8 cellular contexts compared by ENCODE assay signal in the genomic region with DNA sequence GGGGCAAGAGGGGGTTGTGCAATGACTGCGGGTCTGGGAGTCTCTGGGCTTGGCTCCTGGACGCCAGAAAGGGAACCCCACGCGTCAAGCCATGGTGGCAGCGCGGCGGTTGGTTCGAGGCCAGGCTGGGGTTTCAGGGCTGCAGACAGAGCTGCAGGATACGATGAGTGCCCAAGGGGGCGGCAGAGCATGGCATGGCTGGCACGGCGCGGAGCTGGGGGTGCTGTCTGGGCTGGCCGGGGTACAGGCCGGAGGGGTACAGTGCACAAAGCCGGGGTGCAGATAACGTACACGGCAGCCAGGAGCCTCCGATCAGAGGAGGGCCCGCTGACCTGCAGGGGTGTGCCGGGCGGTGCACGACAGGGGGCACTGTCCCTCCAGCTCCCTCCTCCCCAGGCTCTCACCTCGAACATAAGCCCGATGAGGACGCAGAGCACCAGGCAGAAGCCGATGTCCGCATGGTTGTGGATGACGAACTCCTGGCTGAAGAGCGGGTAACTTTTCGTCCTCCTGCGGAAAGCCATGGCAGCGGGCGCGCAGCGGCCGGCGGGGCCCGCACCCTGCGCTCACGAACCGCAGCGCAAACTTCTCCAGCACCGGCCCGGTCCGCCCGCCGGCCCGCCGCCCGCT. TPM values are rescaled to one million over a fixed set of nuclear protein-coding genes. Genes with fewer than 3 reads are reported as not detected.
A peak's percentile ranks its signal among the peaks of the same experiment; 100 is the strongest.
DNase-seq lines count a peak whose midpoint lies in the region; ATAC-seq and TF ChIP-seq lines count a peak whose summit lies in the region.

No MANE protein-coding gene starts in this region.

- intact Hi-C loops in left cardiac atrium (cut with DNase I) = loop anchor here (5.0 to 10.0 kb wide), 2 partner anchors 72 to 159 kb away; no protein-coding TSS in a partner anchor
- intact Hi-C loops in prostate gland (cut with DNase I) = loop anchor here (1.0 to 10.0 kb wide), 4 partner anchors 79 to 292 kb away; partner anchors contain the start of genes EFHC1 and MCM3

- no peaks in the 10 kb centered on the region for H3K9me3 ChIP-seq in SJCRH30 (replicated peaks)
- no peaks in the 10 kb centered on the region for H3K9me3 ChIP-seq in prostate gland

- H3K4me1 ChIP-seq in SJCRH30 (peaks cover 42% of the 10 kb centered on the region), prostate gland (replicated peaks) (no peaks in the 10 kb centered on the region)

- H3K36me3 ChIP-seq in SJCRH30 = no peaks in the 10 kb centered on the region
- no peaks in the 10 kb centered on the region for H3K36me3 ChIP-seq in prostate gland

- ATAC-seq in GM21381 (IDR thresholded peaks at IDR 0.05; ENCODE audit: unreplicated experiment) = peak; percentile 54
- peak; percentile 68 to 76 for ATAC-seq in activated naive CD4-positive, alpha-beta T cell treated with anti-CD3 and anti-CD28 coated beads, Interleukin-2, amount 50 U/mL, for 72 hours
- peak; percentile 58 to 75 for ATAC-seq in left cardiac atrium

- H3K27me3 ChIP-seq in SJCRH30 = no peaks in the 10 kb centered on the region
- H3K27me3 ChIP-seq in prostate gland (replicated peaks; ENCODE audit: insufficient read depth) = no peaks in the 10 kb centered on the region

- peaks cover 6 to 7% of the 10 kb centered on the region in 2 donors for H3K36me3 Mint-ChIP-seq in activated naive CD4-positive, alpha-beta T cell treated with anti-CD3 and anti-CD28 coated beads, Interleukin-2, amount 50 U/mL, for 72 hours

- peak in 3 of 4 experiments; percentile 25 to 57 (median 49) for TF ChIP-seq CTCF in prostate gland (IDR thresholded peaks at IDR 0.05)

- WGBS in prostate gland = under 1% methylated on average over 31 of the region's 51 CpGs

- H3K27ac ChIP-seq in SJCRH30 (peak overlapping the region; percentile 39; the same call in 1 of the 2 replicates), prostate gland (peak overlapping the region; percentile 93 to 98)

- peak overlapping the region; percentile 14 to 38 for H3K27ac Mint-ChIP-seq in activated naive CD4-positive, alpha-beta T cell treated with anti-CD3 and anti-CD28 coated beads, Interleukin-2, amount 50 U/mL, for 72 hours

- DNase-seq in DMS53 treated with DMSO at 0.1 percent for 48 hours (lab: John Stamatoyannopoulos, UW; ENCODE audit: unreplicated experiment) (peak; percentile 84), HT1080 (ENCODE audit: low read depth) (peak; percentile 86), SJCRH30 (peak; percentile 81 to 82), left cardiac atrium (peak; percentile 72), prostate gland (ENCODE audit: low spot score) (no peak), epidermal melanocyte (ENCODE audit: insufficient read length, low spot score) (no peak)
- DNase-seq in activated naive CD4-positive, alpha-beta T cell treated with anti-CD3 and anti-CD28 coated beads, Interleukin-2, amount 50 U/mL, for 72 hours (ENCODE audit: low spot score in 2 of 2) = peak; percentile 58 to 77

- peak overlapping the region; percentile 87 for H3K4me3 ChIP-seq in SJCRH30
- peak overlapping the region; percentile 73 to 88 for H3K4me3 ChIP-seq in prostate gland

- no peak for TF ChIP-seq POLR2A in prostate gland (IDR thresholded peaks at IDR 0.05)

- H3K9me3 Mint-ChIP-seq in activated naive CD4-positive, alpha-beta T cell treated with anti-CD3 and anti-CD28 coated beads, Interleukin-2, amount 50 U/mL, for 72 hours = no peaks in the 10 kb centered on the region

RNA-seq across cellular contexts. Expression of gene TRAM2, which starts 0.4 kb away (rescaled TPM):
- total RNA-seq in HT1080 (2014; rRNA removed; shearing (Covaris generic)) = 51.6 and 58.5 TPM in 2 replicates
- polyA plus RNA-seq in HT1080 (2015; cell fraction: cytosol; rRNA removed) = 47.8 and 54.4 TPM in 2 replicates
- polyA plus RNA-seq in HT1080 (2015; cell fraction: nucleus; rRNA removed) = 67.6 and 76.5 TPM in 2 replicates
- 28.4 and 28.8 TPM in 2 replicates for total RNA-seq in SJCRH30 (2014; rRNA removed; shearing (Covaris generic))
- total RNA-seq in activated naive CD4-positive, alpha-beta T cell treated with anti-CD3 and anti-CD28 coated beads, Interleukin-2, amount 50 U/mL, for 72 hours = 1 to 10 TPM; 3.2 to 3.8 TPM
- total RNA-seq in left cardiac atrium (10 to 100 TPM; 14.1 to 19.2 TPM), prostate gland (10 to 100 TPM in 1 of 2 donors, 1 to 10 TPM in 1; 7.2 to 22.4 TPM)

Comparison
In these comparisons a context has a peak if more than half of its experiments do, and no peak if none do; other contexts are left out.
1. DNase-seq: peak in DMS53 treated with DMSO at 0.1 percent for 48 hours (single experiment), HT1080 (single experiment), SJCRH30 (2 of 2), activated naive CD4-positive, alpha-beta T cell treated with anti-CD3 and anti-CD28 coated beads, Interleukin-2, amount 50 U/mL, for 72 hours (2 of 2) and left cardiac atrium (single experiment); none in prostate gland (single experiment) and epidermal melanocyte (single experiment).
2. Peak in every context shown above with its lines, with median percentiles within 50 percentile points of each other: ATAC-seq.